Comparison of ENCODE assay signal across 8 cellular contexts in genomic region chr5:414991-415927, GRCh38. TPM values are rescaled to one million over a fixed set of nuclear protein-coding genes. Genes with fewer than 3 reads are reported as not detected.
A peak's percentile ranks its signal among the peaks of the same experiment; 100 is the strongest.
DNase-seq lines count a peak whose midpoint lies in the region; ATAC-seq, FAIRE-seq and TF ChIP-seq lines count a peak whose summit lies in the region.
"Not testable (repeated sequence)": the region's sequence is repeated elsewhere in the genome, so short reads cannot be mapped to it uniquely, and the experiment has no call there.

No MANE protein-coding gene starts in this region.

- intact Hi-C loops in kidney (cut with DNase I); upper lobe of right lung (cut with DNase I): not testable (repeated sequence)

- H4K91ac ChIP-seq in trophoblast cell (ENCODE audit: low read depth, low read length) = peak overlapping the region; percentile 89

- not testable (repeated sequence) for TF ChIP-seq POLR2A in GM12891 (IDR thresholded peaks at IDR 0.05; ENCODE audit: low read depth, low read length)

- H3K4ac ChIP-seq in trophoblast cell (ENCODE audit: low read depth, low read length) = peak overlapping the region; percentile 74

- DNase-seq in GM12891 (ENCODE audit: insufficient read length, low spot score) = not testable (repeated sequence)
- DNase-seq in RPMI7951 (ENCODE audit: low read depth) (peak; percentile 95), amniotic epithelial cell (ENCODE audit: low read depth) (peak; percentile 84), fibroblast of peridontal ligament (ENCODE audit: extremely low read depth) (peak; percentile 62), kidney (peak; percentile 86), trophoblast cell (peak; percentile 60 to 69), upper lobe of right lung (peak; percentile 85)

- peak overlapping the region; percentile 87 for H3K18ac ChIP-seq in trophoblast cell (ENCODE audit: low read length)

- not testable (repeated sequence) for H3K4me1 ChIP-seq in HUES48 (ENCODE audit: control insufficient read depth, insufficient read depth, low read length); kidney (ENCODE audit: control insufficient read depth in 1 of 2, insufficient read depth in 1 of 2, low read depth in 1 of 2, low read length in 2 of 2); upper lobe of right lung
- H3K4me1 ChIP-seq in trophoblast cell (ENCODE audit: control insufficient read depth in 1 of 2, insufficient read depth in 2 of 2, low read length in 2 of 2) = peaks cover 18 to 21% of the 10 kb centered on the region in 2 experiments

- not testable (repeated sequence) for H3K79me2 ChIP-seq in trophoblast cell (ENCODE audit: control insufficient read depth, insufficient read depth, low read length, poor library complexity)

- not testable (repeated sequence) for TF ChIP-seq CTCF in kidney (IDR thresholded peaks at IDR 0.05; ENCODE audit: borderline replicate concordance, extremely low read depth, insufficient read depth); upper lobe of right lung (IDR thresholded peaks at IDR 0.05)

- H3K27me3 ChIP-seq in HUES48 (ENCODE audit: control insufficient read depth, insufficient read depth, low read length); trophoblast cell (ENCODE audit: insufficient read depth, low read length); upper lobe of right lung: not testable (repeated sequence)

- peak overlapping the region; percentile 80 for H2AK5ac ChIP-seq in trophoblast cell (ENCODE audit: low read length)

- peaks cover 20% of the 10 kb centered on the region for H3K79me1 ChIP-seq in trophoblast cell (ENCODE audit: low read length)

- FAIRE-seq in GM12891 (lab: Jason Lieb, UNC) = peak; percentile 35
- not testable (repeated sequence) for FAIRE-seq in kidney (lab: Jason Lieb, UNC)

- H3K9me3 ChIP-seq in HUES48 (ENCODE audit: control insufficient read depth, insufficient read depth, low read length); kidney (ENCODE audit: control insufficient read depth in 1 of 2, low read length in 2 of 2); trophoblast cell (ENCODE audit: insufficient read depth, low read depth, low read length); upper lobe of right lung: not testable (repeated sequence)

- H3K9ac ChIP-seq in HUES48 (ENCODE audit: low read depth, low read length) = peak overlapping the region; percentile 69; the same call in 1 of the 2 replicates
- not testable (repeated sequence) for H3K9ac ChIP-seq in kidney (ENCODE audit: low read length in 2 of 2); trophoblast cell (ENCODE audit: low read length)

- H3K4me2 ChIP-seq in trophoblast cell (ENCODE audit: low read length) = not testable (repeated sequence)

- H4K8ac ChIP-seq in trophoblast cell (ENCODE audit: low read depth, low read length) = peak overlapping the region; percentile 80

- H3K27ac ChIP-seq in HUES48 (ENCODE audit: low read depth, low read length) = peak overlapping the region; percentile 79
- H3K27ac ChIP-seq in kidney (ENCODE audit: low read depth in 2 of 2, low read length in 2 of 2) = not testable (repeated sequence)
- H3K27ac ChIP-seq in trophoblast cell (ENCODE audit: low read depth, low read length) = peak overlapping the region; percentile 63
- H3K27ac ChIP-seq in upper lobe of right lung = peak overlapping the region; percentile 51

- not testable (repeated sequence) for H3K36me3 ChIP-seq in HUES48 (ENCODE audit: control insufficient read depth, insufficient read depth, low read length); kidney (ENCODE audit: control insufficient read depth in 1 of 2, insufficient read depth in 2 of 2, low read length in 2 of 2); trophoblast cell (ENCODE audit: control insufficient read depth in 1 of 2, insufficient read depth in 2 of 2, low read length in 2 of 2); upper lobe of right lung

- peak overlapping the region; percentile 77 for H2BK5ac ChIP-seq in trophoblast cell (ENCODE audit: low read depth, low read length, poor library complexity)

- H3K14ac ChIP-seq in trophoblast cell (ENCODE audit: low read length) = peak overlapping the region; percentile 77

- not testable (repeated sequence) for H3K23ac ChIP-seq in trophoblast cell (ENCODE audit: low read length)

- H3K4me3 ChIP-seq in HUES48 (ENCODE audit: low read depth, low read length); kidney (ENCODE audit: low read length in 2 of 2); trophoblast cell (ENCODE audit: low read depth, low read length); upper lobe of right lung: not testable (repeated sequence)

- ATAC-seq in upper lobe of right lung = peak; percentile 85

- peak overlapping the region; percentile 99 for H2BK12ac ChIP-seq in trophoblast cell (ENCODE audit: low read length)

- peak overlapping the region; percentile 33 for H2AFZ ChIP-seq in trophoblast cell (ENCODE audit: insufficient read depth, low read length, poor library complexity)

- peak overlapping the region; percentile 24 for H4K12ac ChIP-seq in trophoblast cell (ENCODE audit: low read depth, low read length)

- no CpG with 5 or more reads among the region's 42 CpGs for WGBS in trophoblast cell (ENCODE audit: extremely low coverage, insufficient coverage, insufficient read length)

- peak overlapping the region; percentile 89 for H2BK120ac ChIP-seq in trophoblast cell (ENCODE audit: insufficient read depth, low read length, poor library complexity)

RNA-seq across cellular contexts. Expression of gene EXOC3, which starts 27.7 kb away (rescaled TPM):
- 46.1 TPM for polyA plus RNA-seq in GM12891 (2012; ENCODE audit: low read depth, missing spikeins)
- total RNA-seq in RPMI7951 (2014; rRNA removed; shearing (Covaris generic)) = 22.7 and 25.2 TPM in 2 replicates
- total RNA-seq in kidney (71.5 TPM), upper lobe of right lung (59.5 TPM)
- 40.5 TPM for polyA plus RNA-seq in kidney (ENCODE audit: insufficient read depth, low read depth, low replicate concordance)
- 24.0 and 24.2 TPM in 2 replicates for polyA plus RNA-seq in trophoblast cell (2013)
